Comparison of ENCODE assay signal across 8 cellular contexts in genomic region chr6:42889815-42890214, GRCh38. TPM values are rescaled to one million over a fixed set of nuclear protein-coding genes. Genes with fewer than 3 reads are reported as not detected.
DNase-seq lines count a peak whose midpoint lies in the region; ATAC-seq and TF ChIP-seq lines count a peak whose summit lies in the region.

No MANE protein-coding gene starts in this region.

- H3K9me3 Mint-ChIP-seq in progenitor cell of endocrine pancreas (ENCODE audit: low read depth) = no peaks in the 10 kb centered on the region

- peaks cover 8% of the 10 kb centered on the region for H3K36me3 Mint-ChIP-seq in progenitor cell of endocrine pancreas (ENCODE audit: insufficient read depth)

- no peak for TF ChIP-seq CTCF in GM12864 (IDR thresholded peaks at IDR 0.05; ENCODE audit: low read depth, low read length, missing control alignments)
- no peak for TF ChIP-seq CTCF in Peyer's patch (IDR thresholded peaks at IDR 0.05)
- no peak for TF ChIP-seq CTCF in progenitor cell of endocrine pancreas (IDR thresholded peaks at IDR 0.05; ENCODE audit: unreplicated experiment)

- DNase-seq in GM12864 (ENCODE audit: low read depth) = no peak
- no peak for DNase-seq in Peyer's patch
- DNase-seq in progenitor cell of endocrine pancreas (ENCODE audit: low spot score, unreplicated experiment) = no peak
- no peak for DNase-seq in SW 1271 (lab: John Stamatoyannopoulos, UW)
- DNase-seq in mucosa of gallbladder (ENCODE audit: low spot score) = no peak
- no peak for DNase-seq in HK-2 (ENCODE audit: unreplicated experiment)

- H3K4me3 Mint-ChIP-seq in progenitor cell of endocrine pancreas (ENCODE audit: low read depth) = peak overlapping the region; percentile 94

- TF ChIP-seq POLR2A in Peyer's patch (IDR thresholded peaks at IDR 0.05) = no peak

- H3K36me3 ChIP-seq in Peyer's patch = peaks cover 0 to 23% (median 4%) of the 10 kb centered on the region in 3 donors
- peaks cover 2% of the 10 kb centered on the region for H3K36me3 ChIP-seq in endocrine pancreas (ENCODE audit: control insufficient read depth, insufficient read depth, low read length)

- H3K4me1 ChIP-seq in Peyer's patch = peaks cover 0 to 14% (median 4%) of the 10 kb centered on the region in 4 donors
- no peaks in the 10 kb centered on the region for H3K4me1 ChIP-seq in endocrine pancreas (ENCODE audit: control insufficient read depth, insufficient read depth, low read length)

- H3K27me3 ChIP-seq in Peyer's patch = no peaks in the 10 kb centered on the region
- H3K27me3 ChIP-seq in endocrine pancreas (ENCODE audit: control insufficient read depth, insufficient read depth, low read length) = no peaks in the 10 kb centered on the region

- H3K27ac ChIP-seq in Peyer's patch = peak overlapping the region; percentile 82 to 96 (median 92)

- H3K9ac ChIP-seq in endocrine pancreas (ENCODE audit: control insufficient read depth, insufficient read depth, low read length) = peak overlapping the region; percentile 21

- H3K4me3 ChIP-seq in GM12864 (ENCODE audit: low read depth, low read length) (peak overlapping the region; percentile 98), Peyer's patch (peak overlapping the region; percentile 67 to 99 (median 73)), endocrine pancreas (ENCODE audit: control insufficient read depth, insufficient read depth, low read length) (peak overlapping the region; percentile 55)

- peaks cover 17% of the 10 kb centered on the region for H3K4me1 Mint-ChIP-seq in progenitor cell of endocrine pancreas (ENCODE audit: low read depth)

- no peak for ATAC-seq in HG03045 (IDR thresholded peaks at IDR 0.05; ENCODE audit: unreplicated experiment)

- H3K9me3 ChIP-seq in Peyer's patch = no peaks in the 10 kb centered on the region
- H3K9me3 ChIP-seq in endocrine pancreas (ENCODE audit: control insufficient read depth, low read length) = no peaks in the 10 kb centered on the region

- H3K27me3 Mint-ChIP-seq in progenitor cell of endocrine pancreas = no peaks in the 10 kb centered on the region

- peak overlapping the region; percentile 95 for H3K27ac Mint-ChIP-seq in progenitor cell of endocrine pancreas

RNA-seq across cellular contexts. Expression of gene RPL7L1, which starts 10.4 kb away (rescaled TPM):
- total RNA-seq in Peyer's patch (10 to 100 TPM; 49.6 to 67.0 (median 53.2) TPM), progenitor cell of endocrine pancreas (82.8 and 88.9 TPM in 2 replicates), mucosa of gallbladder (61.1 TPM)

RNA-seq across cellular contexts. Expression of gene PTCRA, which starts 26.0 kb away (rescaled TPM):
- total RNA-seq in Peyer's patch = not detected
- total RNA-seq in progenitor cell of endocrine pancreas = not detected in 2 replicates
- 0.37 TPM for total RNA-seq in mucosa of gallbladder

RNA-seq across cellular contexts. Expression of gene CNPY3, which starts 39.5 kb away (rescaled TPM):
- total RNA-seq in Peyer's patch (100 to 1,000 TPM in 1 of 4 donors, 10 to 100 TPM in 3; 27.8 to 101 (median 47.9) TPM), progenitor cell of endocrine pancreas (61.5 and 64.1 TPM in 2 replicates), mucosa of gallbladder (88.9 TPM)
